In the genomic region with DNA sequence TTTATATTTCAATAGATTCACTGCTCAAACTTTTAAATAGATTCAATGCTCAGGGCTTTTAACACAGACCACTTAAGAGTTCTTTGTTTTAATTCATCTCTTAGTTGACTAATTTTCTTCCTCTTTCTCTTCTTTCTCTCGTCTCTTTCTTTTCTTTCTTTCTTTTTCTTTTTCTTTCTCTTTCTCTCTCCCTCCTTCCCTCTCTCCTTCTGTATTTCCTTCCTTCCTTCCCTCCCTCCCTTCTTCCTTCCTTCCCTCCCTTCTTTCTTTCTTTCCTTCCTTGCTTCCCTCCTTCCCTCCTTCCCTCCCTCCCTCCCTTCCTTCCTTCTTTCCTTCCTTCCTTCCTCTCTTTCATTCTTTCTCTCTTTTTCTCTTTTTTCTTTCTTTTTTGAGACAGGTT, we compare ENCODE assay signal across 8 cellular contexts.
"Had no signal": no experiment of that assay in that cellular context is flagged by ENCODE, and none has a peak within 500 bp of the region (broad histone marks: within the 10 kb centered on the region; RNA-seq: fewer than 3 reads in every experiment).

No MANE protein-coding gene starts in this region.

- DNase-seq: GM23248, GOT3, H7, IMR-90, KBM-7 had no signal

- H3K9me3 ChIP-seq: HAP-1 had no signal

- H3K4me3 ChIP-seq: GM23248, HAP-1 had no signal

- H3K27ac ChIP-seq: GM23248, KMS-11 had no signal

- H3K36me3 ChIP-seq: HAP-1 had no signal

- H3K4me1 ChIP-seq: HAP-1 had no signal

- ATAC-seq: HCT116 had no signal
